Comparison of ENCODE assay signal across 15 cellular contexts in the genomic region with DNA sequence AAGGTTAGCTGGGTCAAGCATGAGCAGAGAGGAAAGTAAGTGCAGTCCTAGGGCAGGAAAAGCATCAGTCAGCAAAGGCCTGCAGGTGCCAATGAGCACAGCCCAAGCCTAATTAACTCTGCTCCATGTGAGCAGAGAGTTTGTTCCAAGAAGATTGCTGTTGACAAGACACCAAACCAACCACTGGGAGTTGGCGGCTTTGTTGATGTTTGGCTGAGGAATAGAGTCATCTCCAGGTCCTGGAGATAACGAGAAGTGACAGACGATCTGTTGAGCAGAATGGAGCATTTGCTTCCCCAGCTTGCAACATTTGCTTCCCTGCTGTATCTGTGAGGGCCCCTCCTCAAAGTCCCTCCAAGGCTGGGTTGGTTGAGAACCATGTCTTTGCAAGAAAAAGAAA.
DNase-seq lines count a peak whose midpoint lies in the region; ATAC-seq and TF ChIP-seq lines count a peak whose summit lies in the region.
"Had no signal": no experiment of that assay in that cellular context is flagged by ENCODE, and none has a peak within 500 bp of the region (broad histone marks: within the 10 kb centered on the region; RNA-seq: fewer than 3 reads in every experiment).

No MANE protein-coding gene starts in this region.

- H3K4me1 ChIP-seq in lung (ENCODE audit: control insufficient read depth in 2 of 2, insufficient read depth in 2 of 2, low read length in 2 of 2) = no peaks in the 10 kb centered on the region
- H3K4me1 ChIP-seq: Caco-2 had no signal

- POLR2A ChIA-PET in activated CD4-positive, alpha-beta T cell treated with anti-CD3 and anti-CD28 coated beads, Interleukin-2, amount 10 ng/mL, durations not matched to agents 7 days and 5 days (lab: Charles Lee) = no interaction called here

- intact Hi-C loops in activated CD4-positive, alpha-beta T cell treated with anti-CD3 and anti-CD28 coated beads, Interleukin-2, amount 10 ng/mL, durations not matched to agents 24 days and 14 days (cut with micrococcal nuclease) = loop anchor here (5.0 to 10.0 kb wide), 2 partner anchors 104 to 497 kb away; no protein-coding TSS in a partner anchor

- CTCF ChIA-PET in activated CD4-positive, alpha-beta T cell treated with anti-CD3 and anti-CD28 coated beads, Interleukin-2, amount 10 ng/mL, durations not matched to agents 7 days and 5 days (lab: Charles Lee) = no interaction called here

- no peaks in the 10 kb centered on the region for H3K4me1 Mint-ChIP-seq in activated CD4-positive, alpha-beta T cell treated with anti-CD3 and anti-CD28 coated beads, Interleukin-2, amount 10 ng/mL, durations not matched to agents 24 days and 14 days
- H3K4me1 Mint-ChIP-seq in activated CD4-positive, alpha-beta T cell treated with anti-CD3 and anti-CD28 coated beads, Interleukin-2, amount 10 ng/mL, durations not matched to agents 7 days and 5 days = peaks cover 3% of the 10 kb centered on the region

- H3K27me3 ChIP-seq in lung (ENCODE audit: control insufficient read depth, insufficient read depth) = no peaks in the 10 kb centered on the region

- no peaks in the 10 kb centered on the region for H3K9me3 Mint-ChIP-seq in activated CD4-positive, alpha-beta T cell treated with anti-CD3 and anti-CD28 coated beads, Interleukin-2, amount 10 ng/mL, durations not matched to agents 24 days and 14 days
- no peaks in the 10 kb centered on the region for H3K9me3 Mint-ChIP-seq in activated CD4-positive, alpha-beta T cell treated with anti-CD3 and anti-CD28 coated beads, Interleukin-2, amount 10 ng/mL, durations not matched to agents 7 days and 5 days
- H3K9me3 Mint-ChIP-seq: CD14-positive monocyte; CD8-positive, alpha-beta T cell had no signal

- no peaks in the 10 kb centered on the region for H3K36me3 ChIP-seq in lung (ENCODE audit: control insufficient read depth in 2 of 2, insufficient read depth in 2 of 2, low read length in 2 of 2)

- H3K36me3 Mint-ChIP-seq in activated CD4-positive, alpha-beta T cell treated with anti-CD3 and anti-CD28 coated beads, Interleukin-2, amount 10 ng/mL, durations not matched to agents 24 days and 14 days (ENCODE audit: low read depth) = no peaks in the 10 kb centered on the region
- H3K36me3 Mint-ChIP-seq in activated CD4-positive, alpha-beta T cell treated with anti-CD3 and anti-CD28 coated beads, Interleukin-2, amount 10 ng/mL, durations not matched to agents 7 days and 5 days (ENCODE audit: low read depth) = no peaks in the 10 kb centered on the region
- H3K36me3 Mint-ChIP-seq: CD14-positive monocyte; CD8-positive, alpha-beta T cell had no signal

- H3K27ac Mint-ChIP-seq in activated CD4-positive, alpha-beta T cell treated with anti-CD3 and anti-CD28 coated beads, Interleukin-2, amount 10 ng/mL, durations not matched to agents 24 days and 14 days = no peak overlapping the region
- no peak overlapping the region for H3K27ac Mint-ChIP-seq in activated CD4-positive, alpha-beta T cell treated with anti-CD3 and anti-CD28 coated beads, Interleukin-2, amount 10 ng/mL, durations not matched to agents 7 days and 5 days
- H3K27ac Mint-ChIP-seq: CD14-positive monocyte; CD8-positive, alpha-beta T cell had no signal

- H3K4me3 ChIP-seq in lung = no peak overlapping the region

- peaks cover 0 to 2% of the 10 kb centered on the region in 2 donors for H3K9me3 ChIP-seq in lung (ENCODE audit: control insufficient read depth in 2 of 2, insufficient read depth in 1 of 2, low read length in 1 of 2)
- H3K9me3 ChIP-seq: Caco-2 had no signal

- no peak overlapping the region for H3K4me3 Mint-ChIP-seq in activated CD4-positive, alpha-beta T cell treated with anti-CD3 and anti-CD28 coated beads, Interleukin-2, amount 10 ng/mL, durations not matched to agents 24 days and 14 days
- H3K4me3 Mint-ChIP-seq in activated CD4-positive, alpha-beta T cell treated with anti-CD3 and anti-CD28 coated beads, Interleukin-2, amount 10 ng/mL, durations not matched to agents 7 days and 5 days = no peak overlapping the region
- H3K4me3 Mint-ChIP-seq: CD14-positive monocyte; CD8-positive, alpha-beta T cell had no signal

- peak; percentile 41 for DNase-seq in activated CD4-positive, alpha-beta T cell treated with anti-CD3 and anti-CD28 coated beads, Interleukin-2, amount 10 ng/mL, durations not matched to agents 24 days and 14 days
- DNase-seq in activated CD4-positive, alpha-beta T cell treated with anti-CD3 and anti-CD28 coated beads, Interleukin-2, amount 10 ng/mL, durations not matched to agents 7 days and 5 days = no peak
- DNase-seq in cerebellar nuclear complex (lab: John Stamatoyannopoulos, UW) (peak; percentile 88 to 91), lung (ENCODE audit: low spot score) (peak; percentile 26), retina (peak; percentile 83), EL (no peak), NCI-H774 (lab: John Stamatoyannopoulos, UW) (no peak)
- DNase-seq: Caco-2; CD8-positive, alpha-beta T cell; DND-41 had no signal

- H3K27ac ChIP-seq in lung (ENCODE audit: low read depth in 1 of 2, low read length in 1 of 2) = no peak overlapping the region
- H3K27ac ChIP-seq: 22Rv1, HL-60 had no signal

- WGBS in lung, 2 donors = 67 to 69% methylated on average over 3 of the region's 3 CpGs

- peaks cover 6% of the 10 kb centered on the region for H3K27me3 Mint-ChIP-seq in activated CD4-positive, alpha-beta T cell treated with anti-CD3 and anti-CD28 coated beads, Interleukin-2, amount 10 ng/mL, durations not matched to agents 24 days and 14 days
- H3K27me3 Mint-ChIP-seq in activated CD4-positive, alpha-beta T cell treated with anti-CD3 and anti-CD28 coated beads, Interleukin-2, amount 10 ng/mL, durations not matched to agents 7 days and 5 days = peaks cover 9% of the 10 kb centered on the region

- no peak for ATAC-seq in lung (ENCODE audit: insufficient read depth, low FRiP score)
- ATAC-seq in GM18498 (IDR thresholded peaks at IDR 0.05; ENCODE audit: unreplicated experiment) = no peak
- ATAC-seq: CD8-positive, alpha-beta T cell; HCT116 had no signal

- no peak for TF ChIP-seq CTCF in lung (IDR thresholded peaks at IDR 0.05; ENCODE audit: control extremely low read depth, extremely low read depth)

Comparison
In these comparisons a context has a peak if more than half of its experiments do, and no peak if none do; other contexts are left out.
1. DNase-seq: peak in activated CD4-positive, alpha-beta T cell treated with anti-CD3 and anti-CD28 coated beads, Interleukin-2, amount 10 ng/mL, durations not matched to agents 24 days and 14 days (single experiment), cerebellar nuclear complex (2 of 2), lung (single experiment) and retina (single experiment); none in activated CD4-positive, alpha-beta T cell treated with anti-CD3 and anti-CD28 coated beads, Interleukin-2, amount 10 ng/mL, durations not matched to agents 7 days and 5 days (single experiment), EL (single experiment) and NCI-H774 (single experiment).